In the genomic region with DNA sequence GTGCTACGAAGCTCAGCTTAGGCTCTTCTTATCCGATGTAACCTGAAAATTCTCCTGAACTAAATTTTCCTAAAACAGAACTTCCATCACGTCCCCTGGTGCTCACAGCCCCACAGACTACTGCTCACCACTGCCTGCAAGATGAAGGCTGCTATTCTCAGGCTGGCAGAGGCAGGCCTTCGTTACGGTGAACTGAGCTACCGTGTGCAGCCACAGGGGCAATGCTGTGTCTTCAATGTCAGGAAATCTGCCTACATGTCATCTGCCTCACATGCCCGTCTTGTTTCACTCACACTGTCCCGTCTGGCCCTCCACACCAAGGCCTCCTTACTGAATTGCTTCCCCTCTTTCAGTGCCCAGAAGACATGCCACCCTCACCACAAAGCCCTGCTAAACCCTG, we compare ENCODE assay signal across 23 cellular contexts. TPM values are rescaled to one million over a fixed set of nuclear protein-coding genes. Genes with fewer than 3 reads are reported as not detected.
A peak's percentile ranks its signal among the peaks of the same experiment; 100 is the strongest.
DNase-seq lines count a peak whose midpoint lies in the region; FAIRE-seq and TF ChIP-seq lines count a peak whose summit lies in the region.
"Had no signal": no experiment of that assay in that cellular context is flagged by ENCODE, and none has a peak within 500 bp of the region (broad histone marks: within the 10 kb centered on the region; RNA-seq: fewer than 3 reads in every experiment).

No MANE protein-coding gene starts in this region.

- DNase-seq in activated T-cell treated with anti-CD3 and anti-CD28 coated beads, Interleukin-2, amount 50 U/mL, for 24 hours: no peak
- DNase-seq in activated T-cell treated with anti-CD3 and anti-CD28 coated beads, Interleukin-2, amount 50 U/mL, for 1 hour: no peak
- DNase-seq in HTR-8/SVneo (ENCODE audit: insufficient read length, low spot score): no peak
- DNase-seq in caudate nucleus (lab: John Stamatoyannopoulos, UW): no peak
- DNase-seq in trophoblast cell: no peak
- DNase-seq in activated effector memory CD4-positive, alpha-beta T cell treated with anti-CD3 and anti-CD28 coated beads, Interleukin-2, amount 50 U/mL, for 16 hours: no peak
- no peak for DNase-seq in progenitor cell of endocrine pancreas (ENCODE audit: low spot score, unreplicated experiment)
- no peak for DNase-seq in NCI-H226
- DNase-seq: activated CD4-positive, alpha-beta T cell treated with anti-CD3 and anti-CD28 coated beads for 1 hour; activated gamma-delta T cell treated with Interleukin-2 at 50 U/mL for 16 hours; CD8-positive, alpha-beta memory T cell; EL; MM.1S; NCI-H1417 treated with DMSO at 0.1 percent for 48 hours; NCI-H2029 treated with DMSO at 0.1 percent for 48 hours; NCI-H526 treated with DMSO at 0.1 percent for 48 hours; Peyer's patch; SHP77 treated with DMSO at 0.1 percent for 48 hours; stimulated activated naive CD4-positive, alpha-beta T cell; testis had no signal

- no peak overlapping the region for H2BK12ac ChIP-seq in trophoblast cell (ENCODE audit: low read length)

- no peaks in the 10 kb centered on the region for H3K79me2 ChIP-seq in trophoblast cell (ENCODE audit: control insufficient read depth, insufficient read depth, low read length, poor library complexity)

- no peak overlapping the region for H3K4me2 ChIP-seq in trophoblast cell (ENCODE audit: low read length)

- peak overlapping the region; percentile 26 for H3K27ac ChIP-seq in caudate nucleus (ENCODE audit: low read depth, low read length)
- H3K27ac ChIP-seq in trophoblast cell (ENCODE audit: low read depth, low read length): no peak overlapping the region
- H3K27ac ChIP-seq: testis had no signal

- no peak overlapping the region for H4K91ac ChIP-seq in trophoblast cell (ENCODE audit: low read depth, low read length)

- no peak overlapping the region for H4K8ac ChIP-seq in trophoblast cell (ENCODE audit: low read depth, low read length)

- TF ChIP-seq CTCF in progenitor cell of endocrine pancreas (IDR thresholded peaks at IDR 0.05; ENCODE audit: unreplicated experiment): no peak

- H3K79me1 ChIP-seq in trophoblast cell (ENCODE audit: low read length): no peaks in the 10 kb centered on the region

- no peak overlapping the region for H3K4me3 Mint-ChIP-seq in activated T-cell treated with anti-CD3 and anti-CD28 coated beads, Interleukin-2, amount 50 U/mL, for 24 hours
- no peak overlapping the region for H3K4me3 Mint-ChIP-seq in progenitor cell of endocrine pancreas (ENCODE audit: low read depth)
- H3K4me3 Mint-ChIP-seq: CD8-positive, alpha-beta memory T cell; dendritic cell treated with granulocyte-macrophage colony-stimulating factor and Interleukin-4, amounts not matched to agents 40 ng/mL and 50 ng/mL, for 4 days had no signal

- H2AK5ac ChIP-seq in trophoblast cell (ENCODE audit: low read length): no peak overlapping the region

- no peak overlapping the region for H2BK120ac ChIP-seq in trophoblast cell (ENCODE audit: insufficient read depth, low read length, poor library complexity)

- no peaks in the 10 kb centered on the region for H3K27me3 ChIP-seq in trophoblast cell (ENCODE audit: insufficient read depth, low read length)
- H3K27me3 ChIP-seq: Peyer's patch, testis had no signal

- H3K4me1 Mint-ChIP-seq in activated T-cell treated with anti-CD3 and anti-CD28 coated beads, Interleukin-2, amount 50 U/mL, for 24 hours (ENCODE audit: low read depth): peaks cover 11% of the 10 kb centered on the region
- H3K4me1 Mint-ChIP-seq in progenitor cell of endocrine pancreas (ENCODE audit: low read depth): peaks cover 9% of the 10 kb centered on the region

- peaks cover 60 to 71% of the 10 kb centered on the region in 2 experiments for H3K36me3 ChIP-seq in trophoblast cell (ENCODE audit: control insufficient read depth in 1 of 2, insufficient read depth in 2 of 2, low read length in 2 of 2)

- no peak overlapping the region for H4K12ac ChIP-seq in trophoblast cell (ENCODE audit: low read depth, low read length)

- H2AFZ ChIP-seq in trophoblast cell (ENCODE audit: insufficient read depth, low read length, poor library complexity): no peak overlapping the region

- H2BK5ac ChIP-seq in trophoblast cell (ENCODE audit: low read depth, low read length, poor library complexity): no peak overlapping the region

- peak overlapping the region; percentile 42 for H3K27ac Mint-ChIP-seq in activated T-cell treated with anti-CD3 and anti-CD28 coated beads, Interleukin-2, amount 50 U/mL, for 24 hours
- no peak overlapping the region for H3K27ac Mint-ChIP-seq in progenitor cell of endocrine pancreas
- H3K27ac Mint-ChIP-seq: dendritic cell treated with granulocyte-macrophage colony-stimulating factor and Interleukin-4, amounts not matched to agents 40 ng/mL and 50 ng/mL, for 4 days had no signal

- H3K4me3 ChIP-seq in trophoblast cell (ENCODE audit: low read depth, low read length): no peak overlapping the region
- H3K4me3 ChIP-seq: GM12878, HAP-1, Peyer's patch, testis had no signal

- peaks cover 92% of the 10 kb centered on the region for H3K36me3 Mint-ChIP-seq in activated T-cell treated with anti-CD3 and anti-CD28 coated beads, Interleukin-2, amount 50 U/mL, for 24 hours (ENCODE audit: low read depth)
- H3K36me3 Mint-ChIP-seq in progenitor cell of endocrine pancreas (ENCODE audit: insufficient read depth): peaks cover 23% of the 10 kb centered on the region

- H3K4me1 ChIP-seq in trophoblast cell (ENCODE audit: control insufficient read depth in 1 of 2, insufficient read depth in 2 of 2, low read length in 2 of 2): no peaks in the 10 kb centered on the region
- H3K4me1 ChIP-seq: HAP-1, testis had no signal

- no peaks in the 10 kb centered on the region for H3K27me3 Mint-ChIP-seq in activated T-cell treated with anti-CD3 and anti-CD28 coated beads, Interleukin-2, amount 50 U/mL, for 24 hours
- H3K27me3 Mint-ChIP-seq in progenitor cell of endocrine pancreas: no peaks in the 10 kb centered on the region
- H3K27me3 Mint-ChIP-seq: CD8-positive, alpha-beta memory T cell; dendritic cell treated with granulocyte-macrophage colony-stimulating factor and Interleukin-4, amounts not matched to agents 40 ng/mL and 50 ng/mL, for 4 days had no signal

- H3K9me3 Mint-ChIP-seq in activated T-cell treated with anti-CD3 and anti-CD28 coated beads, Interleukin-2, amount 50 U/mL, for 24 hours: no peaks in the 10 kb centered on the region
- no peaks in the 10 kb centered on the region for H3K9me3 Mint-ChIP-seq in progenitor cell of endocrine pancreas (ENCODE audit: low read depth)
- H3K9me3 Mint-ChIP-seq: CD8-positive, alpha-beta memory T cell; dendritic cell treated with granulocyte-macrophage colony-stimulating factor and Interleukin-4, amounts not matched to agents 40 ng/mL and 50 ng/mL, for 4 days had no signal

- H3K9ac ChIP-seq in trophoblast cell (ENCODE audit: low read length): no peak overlapping the region

- peak; percentile 23 for FAIRE-seq in HTR-8/SVneo (lab: Jason Lieb, UNC)
- FAIRE-seq: GM12878 had no signal

- no peak overlapping the region for H3K23ac ChIP-seq in trophoblast cell (ENCODE audit: low read length)

- peaks cover 3% of the 10 kb centered on the region for H3K9me3 ChIP-seq in trophoblast cell (ENCODE audit: insufficient read depth, low read depth, low read length)
- H3K9me3 ChIP-seq: HAP-1, Peyer's patch, testis had no signal

- H3K4ac ChIP-seq in trophoblast cell (ENCODE audit: low read depth, low read length): no peak overlapping the region

- no peak overlapping the region for H3K14ac ChIP-seq in trophoblast cell (ENCODE audit: low read length)

- no CpG with 5 or more reads among the region's 8 CpGs for WGBS in trophoblast cell (ENCODE audit: extremely low coverage, insufficient coverage, insufficient read length)

- H3K18ac ChIP-seq in trophoblast cell (ENCODE audit: low read length): peak overlapping the region; percentile 33

RNA-seq across cellular contexts. Expression of a gene that starts 15.9 kb away (rescaled TPM):
- polyA plus RNA-seq in trophoblast cell (2013): 26.2 and 26.6 TPM in 2 replicates
- 45.2 and 48.7 TPM in 2 replicates for total RNA-seq in progenitor cell of endocrine pancreas

RNA-seq across cellular contexts. Expression of a gene that starts 16.1 kb away (rescaled TPM):
- polyA plus RNA-seq in trophoblast cell (2013): 813 and 830 TPM in 2 replicates
- 466 and 513 TPM in 2 replicates for total RNA-seq in progenitor cell of endocrine pancreas

RNA-seq across cellular contexts. Expression of a gene that starts 32.5 kb away (rescaled TPM):
- polyA plus RNA-seq in trophoblast cell (2013): 23.7 and 24.1 TPM in 2 replicates
- total RNA-seq in progenitor cell of endocrine pancreas: 0.42 and 0.65 TPM in 2 replicates
